ENCODE assay signal across 13 cellular contexts in the genomic region with DNA sequence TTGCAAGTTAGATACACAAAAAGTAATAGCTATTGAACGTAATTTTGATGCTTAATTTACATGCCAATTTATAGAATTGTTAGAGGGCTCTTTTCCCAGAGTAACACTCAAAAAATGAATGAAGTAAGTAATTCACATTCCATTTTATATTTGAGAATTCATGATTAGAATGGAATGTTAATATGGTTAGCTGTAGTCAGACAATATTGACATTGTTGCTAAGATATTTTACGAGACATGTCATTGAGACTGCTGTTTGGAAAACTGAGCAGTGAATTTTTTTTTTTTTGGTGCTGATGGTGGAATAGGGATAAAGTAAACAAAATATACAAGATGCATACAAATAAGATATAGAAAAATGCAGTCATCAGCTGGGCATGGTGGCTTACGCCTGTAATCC.
DNase-seq lines count a peak whose midpoint lies in the region; ATAC-seq, FAIRE-seq and TF ChIP-seq lines count a peak whose summit lies in the region.
"Had no signal": no experiment of that assay in that cellular context is flagged by ENCODE, and none has a peak within 500 bp of the region (broad histone marks: within the 10 kb centered on the region; RNA-seq: fewer than 3 reads in every experiment).

No MANE protein-coding gene starts in this region.

- H3K4me1 ChIP-seq in effector memory CD4-positive, alpha-beta T cell (ENCODE audit: control insufficient read depth, insufficient read depth, low read length, poor library complexity, severe bottlenecking), result no peaks in the 10 kb centered on the region

- H3K36me3 ChIP-seq in bronchial epithelial cell (ENCODE audit: control insufficient read depth, insufficient read depth, low read length), result peaks cover 4% of the 10 kb centered on the region
- no peaks in the 10 kb centered on the region for H3K36me3 ChIP-seq in effector memory CD4-positive, alpha-beta T cell (ENCODE audit: control insufficient read depth, insufficient read depth, low read length)
- H3K36me3 ChIP-seq: vagina had no signal

- H3K27ac Mint-ChIP-seq in type B pancreatic cell, result peak overlapping the region; percentile 33

- H3K27me3 ChIP-seq in bronchial epithelial cell (ENCODE audit: control insufficient read depth, insufficient read depth, low read length), result no peaks in the 10 kb centered on the region
- no peaks in the 10 kb centered on the region for H3K27me3 ChIP-seq in effector memory CD4-positive, alpha-beta T cell (replicated peaks; ENCODE audit: control insufficient read depth, insufficient read depth, low read length, poor library complexity, severe bottlenecking)
- H3K27me3 ChIP-seq: vagina had no signal

- no peak for ATAC-seq in GM18502 (IDR thresholded peaks at IDR 0.05; ENCODE audit: poor library complexity, unreplicated experiment)

- peaks cover 11% of the 10 kb centered on the region for H3K36me3 Mint-ChIP-seq in type B pancreatic cell

- no peaks in the 10 kb centered on the region for H3K27me3 Mint-ChIP-seq in type B pancreatic cell

- H3K27ac ChIP-seq in effector memory CD4-positive, alpha-beta T cell (ENCODE audit: insufficient read depth, low read length, poor library complexity, severe bottlenecking), result no peak overlapping the region
- H3K27ac ChIP-seq: vagina had no signal

- peaks cover 4% of the 10 kb centered on the region for H3K9me3 Mint-ChIP-seq in type B pancreatic cell

- peaks cover 36% of the 10 kb centered on the region for H3K4me1 Mint-ChIP-seq in type B pancreatic cell (ENCODE audit: unreplicated experiment)

- DNase-seq in NCI-H1048 (lab: John Stamatoyannopoulos, UW) (peak; percentile 18), bronchial epithelial cell (ENCODE audit: low read depth) (peak; percentile 46), left kidney (ENCODE audit: low read depth, low spot score) (peak; percentile 26), type B pancreatic cell (ENCODE audit: extremely low spot score, unreplicated experiment) (no peak), NCI-H128 (lab: John Stamatoyannopoulos, UW; ENCODE audit: unreplicated experiment) (no peak)
- DNase-seq in effector memory CD4-positive, alpha-beta T cell, result no peak
- DNase-seq: DND-41, NCI-H1694, posterior cingulate gyrus, T-helper 2 cell had no signal

- TF ChIP-seq CTCF in bronchial epithelial cell (IDR thresholded peaks at IDR 0.05; ENCODE audit: insufficient read depth, low read length, severe bottlenecking), result no peak
- TF ChIP-seq CTCF in type B pancreatic cell (conservative IDR thresholded peaks at IDR 0.05), result no peak

- H3K4me3 ChIP-seq in bronchial epithelial cell (ENCODE audit: low read depth, low read length), result no peak overlapping the region
- no peak overlapping the region for H3K4me3 ChIP-seq in effector memory CD4-positive, alpha-beta T cell (ENCODE audit: insufficient read depth, low read depth, low read length, poor library complexity, severe bottlenecking)
- H3K4me3 ChIP-seq: vagina had no signal

- H3K9me3 ChIP-seq in effector memory CD4-positive, alpha-beta T cell (ENCODE audit: control insufficient read depth, low read length), result no peaks in the 10 kb centered on the region
- H3K9me3 ChIP-seq: vagina had no signal

- no peak for FAIRE-seq in bronchial epithelial cell (lab: Jason Lieb, UNC)
- FAIRE-seq: keratinocyte had no signal

- H3K4me3 Mint-ChIP-seq in type B pancreatic cell, result no peak overlapping the region

Comparison
In these comparisons a context has a peak if more than half of its experiments do, and no peak if none do; other contexts are left out.
1. DNase-seq: peak in NCI-H1048 (single experiment), bronchial epithelial cell (single experiment) and left kidney (single experiment); none in type B pancreatic cell (single experiment), effector memory CD4-positive, alpha-beta T cell (0 of 3) and NCI-H128 (single experiment).